28 cellular contexts compared by ENCODE assay signal in the genomic region with DNA sequence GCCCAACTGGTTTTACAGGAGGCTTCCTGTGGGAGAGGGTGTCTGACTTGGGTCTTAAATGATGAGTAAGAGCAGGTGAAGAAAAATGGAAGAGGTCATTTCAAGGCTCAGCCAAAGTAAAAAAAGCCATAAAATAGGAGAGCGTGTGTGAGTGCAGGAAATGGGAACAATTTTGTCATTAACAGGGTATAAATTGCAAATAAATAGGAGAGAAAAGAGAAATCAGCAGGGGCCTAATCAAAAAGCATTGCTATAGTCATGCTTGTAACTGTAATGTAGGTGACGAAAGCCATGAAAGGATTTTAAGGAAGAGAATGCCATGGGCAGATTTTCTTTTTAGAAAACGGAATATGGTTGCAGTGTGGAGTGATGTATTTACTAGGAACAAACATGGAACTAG.
"Had no signal": no experiment of that assay in that cellular context is flagged by ENCODE, and none has a peak within 500 bp of the region (broad histone marks: within the 10 kb centered on the region; RNA-seq: fewer than 3 reads in every experiment).

No MANE protein-coding gene starts in this region.

- H3K36me3 Mint-ChIP-seq: naive thymus-derived CD8-positive, alpha-beta T cell; stimulated activated effector memory CD8-positive, alpha-beta T cell treated with anti-CD3 and anti-CD28 coated beads, Interleukin-12 subunit alpha, Interleukin-12 subunit beta, amount 100 ng/mL, for 72 hours; stimulated activated naive B cell treated with anti-CD40 and anti-IgM and Interleukin-4, amounts not matched to agents 10 μg/mL and 1 μg/mL and 100 μg/mL, for 72 hours had no signal

- H3K4me1 Mint-ChIP-seq: naive thymus-derived CD8-positive, alpha-beta T cell; stimulated activated effector memory CD8-positive, alpha-beta T cell treated with anti-CD3 and anti-CD28 coated beads, Interleukin-12 subunit alpha, Interleukin-12 subunit beta, amount 100 ng/mL, for 72 hours; stimulated activated naive B cell treated with anti-CD40 and anti-IgM and Interleukin-4, amounts not matched to agents 10 μg/mL and 1 μg/mL and 100 μg/mL, for 72 hours had no signal

- H3K4me3 Mint-ChIP-seq: naive thymus-derived CD8-positive, alpha-beta T cell; natural killer cell treated with Interleukin-12 subunit alpha and Interleukin-12 subunit beta and Interleukin-15 and Interleukin-18, amount 100 ng/mL, for 72 hours; nephron progenitor cell; neural crest cell; stimulated activated effector memory CD8-positive, alpha-beta T cell treated with anti-CD3 and anti-CD28 coated beads, Interleukin-12 subunit alpha, Interleukin-12 subunit beta, amount 100 ng/mL, for 72 hours; stimulated activated naive B cell treated with anti-CD40 and anti-IgM and Interleukin-4, amounts not matched to agents 10 μg/mL and 1 μg/mL and 100 μg/mL, for 72 hours; stimulated activated naive CD8-positive, alpha-beta T cell treated with anti-CD3 and anti-CD28 coated beads, Interleukin-15, Interleukin-2, amounts not matched to agents 100 ng/mL and 50 ng/mL, for 24 hours had no signal

- H3K4me1 ChIP-seq: parathyroid adenoma, right lobe of liver, stomach, thyroid gland, tibial nerve, upper lobe of left lung, vagina had no signal

- H2AFZ ChIP-seq: parathyroid adenoma had no signal

- H3K27me3 ChIP-seq: ovary, right lobe of liver, sigmoid colon, stomach, thyroid gland, tibial nerve, upper lobe of left lung, vagina had no signal

- H3K27ac ChIP-seq: ovary, parathyroid adenoma, right lobe of liver, sigmoid colon, stomach, thoracic aorta, thyroid gland, tibial nerve, upper lobe of left lung, vagina had no signal

- H3K9ac ChIP-seq: parathyroid adenoma had no signal

- H3K9me3 ChIP-seq: ovary, right lobe of liver, sigmoid colon, stomach, thoracic aorta, thyroid gland, tibial nerve, upper lobe of left lung, vagina had no signal

- H3K4me3 ChIP-seq: ovary, right lobe of liver, sigmoid colon, stomach, thoracic aorta, thyroid gland, tibial nerve, upper lobe of left lung, vagina had no signal

- H3K36me3 ChIP-seq: ovary, right lobe of liver, sigmoid colon, stomach, thoracic aorta, thyroid gland, tibial nerve, upper lobe of left lung, vagina had no signal

- H3K27me3 Mint-ChIP-seq: natural killer cell treated with Interleukin-12 subunit alpha and Interleukin-12 subunit beta and Interleukin-15 and Interleukin-18, amount 100 ng/mL, for 72 hours; progenitor cell of endocrine pancreas; stimulated activated naive B cell treated with anti-CD40 and anti-IgM and Interleukin-4, amounts not matched to agents 10 μg/mL and 1 μg/mL and 100 μg/mL, for 72 hours; stimulated activated naive CD8-positive, alpha-beta T cell treated with anti-CD3 and anti-CD28 coated beads, Interleukin-15, Interleukin-2, amounts not matched to agents 100 ng/mL and 50 ng/mL, for 24 hours had no signal

- H3K9me3 Mint-ChIP-seq: nephron progenitor cell; neural crest cell; stimulated activated naive B cell treated with anti-CD40 and anti-IgM and Interleukin-4, amounts not matched to agents 10 μg/mL and 1 μg/mL and 100 μg/mL, for 72 hours; stimulated activated naive CD8-positive, alpha-beta T cell treated with anti-CD3 and anti-CD28 coated beads, Interleukin-15, Interleukin-2, amounts not matched to agents 100 ng/mL and 50 ng/mL, for 24 hours had no signal

- H3K27ac Mint-ChIP-seq: naive thymus-derived CD8-positive, alpha-beta T cell; natural killer cell treated with Interleukin-12 subunit alpha and Interleukin-12 subunit beta and Interleukin-15 and Interleukin-18, amount 100 ng/mL, for 72 hours; nephron progenitor cell; progenitor cell of endocrine pancreas; stimulated activated effector memory CD8-positive, alpha-beta T cell treated with anti-CD3 and anti-CD28 coated beads, Interleukin-12 subunit alpha, Interleukin-12 subunit beta, amount 100 ng/mL, for 72 hours; stimulated activated naive B cell treated with anti-CD40 and anti-IgM and Interleukin-4, amounts not matched to agents 10 μg/mL and 1 μg/mL and 100 μg/mL, for 72 hours; stimulated activated naive CD8-positive, alpha-beta T cell treated with anti-CD3 and anti-CD28 coated beads, Interleukin-15, Interleukin-2, amounts not matched to agents 100 ng/mL and 50 ng/mL, for 24 hours had no signal

- DNase-seq: naive thymus-derived CD8-positive, alpha-beta T cell; nephron progenitor cell; occipital lobe; ovary; posterior cingulate gyrus; right cardiac atrium; right lobe of liver; sigmoid colon; small intestine; stimulated activated CD4-positive, alpha-beta T cell treated with anti-CD3 and anti-CD28 coated beads, Interleukin-15, amount 100 ng/mL, for 24 hours; stimulated activated CD4-positive, alpha-beta T cell treated with anti-CD3 and anti-CD28 coated beads, Interleukin-2, amount 100 ng/mL, for 24 hours; stimulated activated CD4-positive, alpha-beta T cell treated with anti-CD3 and anti-CD28 coated beads, Interleukin-2, amount 100 ng/mL, for 48 hours; stimulated activated CD4-positive, alpha-beta T cell treated with anti-CD3 and anti-CD28 coated beads, Interleukin-4, amount 100 ng/mL, for 24 hours; stimulated activated naive B cell treated with anti-CD40 and anti-IgM and Interleukin-4, amounts not matched to agents 10 μg/mL and 1 μg/mL and 100 μg/mL, for 72 hours; stimulated activated naive CD4-positive, alpha-beta T cell treated with Interleukin-2 at 50 U/mL for 16 hours; stomach; thyroid gland; trophoblast cell; upper lobe of left lung had no signal

- ATAC-seq: naive thymus-derived CD8-positive, alpha-beta T cell; natural killer cell treated with Interleukin-12 subunit alpha and Interleukin-12 subunit beta and Interleukin-15 and Interleukin-18, amount 100 ng/mL, for 72 hours; right cardiac atrium; right lobe of liver; stimulated activated effector memory CD8-positive, alpha-beta T cell treated with anti-CD3 and anti-CD28 coated beads, Interleukin-12 subunit alpha, Interleukin-12 subunit beta, amount 100 ng/mL, for 72 hours; stimulated activated naive B cell treated with anti-CD40 and anti-IgM and Interleukin-4, amounts not matched to agents 10 μg/mL and 1 μg/mL and 100 μg/mL, for 72 hours had no signal

- H3K79me2 ChIP-seq: parathyroid adenoma had no signal
